Comparison of ENCODE assay signal across 8 cellular contexts in the genomic region with DNA sequence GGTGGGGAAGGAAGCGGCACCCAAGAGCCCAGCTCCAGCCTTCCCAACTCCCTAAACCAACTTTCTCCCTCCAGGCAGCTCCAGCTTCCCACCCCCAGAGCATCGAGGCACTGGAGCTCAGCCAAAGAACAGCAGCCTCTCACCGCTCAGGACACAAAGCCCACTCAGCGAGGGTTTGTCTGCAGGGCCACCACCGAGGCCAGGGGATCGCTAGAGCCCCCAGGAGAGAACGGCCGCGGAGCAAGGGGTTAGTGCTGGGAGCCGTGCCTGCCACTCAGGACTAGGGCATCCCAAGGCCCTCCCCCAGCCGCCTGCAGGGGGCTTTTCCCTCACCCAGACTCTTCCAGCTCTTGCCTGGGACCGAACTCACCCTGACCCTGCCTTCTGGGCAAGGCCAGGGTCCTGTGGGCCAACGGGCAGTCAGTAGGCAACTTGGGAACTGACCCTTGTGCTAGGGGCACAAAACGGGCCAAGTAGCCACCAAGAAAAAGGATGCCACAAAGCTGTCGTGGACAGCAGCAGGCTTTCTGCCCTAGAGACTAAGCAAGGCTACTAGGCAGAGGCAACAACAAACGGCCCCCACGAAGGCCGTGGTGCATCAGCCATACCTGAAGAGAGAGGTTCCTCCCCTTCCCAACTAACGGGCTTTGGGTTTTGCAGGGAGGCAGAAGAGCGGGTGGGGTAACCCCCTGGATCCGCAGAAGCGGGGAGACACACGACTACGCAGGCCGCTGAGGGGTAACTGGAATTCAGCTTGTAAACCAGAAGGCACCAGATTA. TPM values are rescaled to one million over a fixed set of nuclear protein-coding genes. Genes with fewer than 3 reads are reported as not detected.
A peak's percentile ranks its signal among the peaks of the same experiment; 100 is the strongest.
DNase-seq lines count a peak whose midpoint lies in the region; ATAC-seq lines count a peak whose summit lies in the region.

No MANE protein-coding gene starts in this region.

- ATAC-seq in activated T-helper 17 cell treated with anti-CD3 and anti-CD28 coated beads, Interleukin-2, amount 50 U/mL, for 72 hours (replicated peaks), result no peak
- ATAC-seq in esophagus mucosa, result no peak

- peaks cover 17% of the 10 kb centered on the region for H3K36me3 Mint-ChIP-seq in T-helper 1 cell treated with Interleukin-12 subunit alpha and Interleukin-12 subunit beta and Interleukin-4 antibody, amounts not matched to agents 30 μg/mL and 1 μg/mL, for 36 hours (ENCODE audit: low read depth)
- peaks cover 64% of the 10 kb centered on the region for H3K36me3 Mint-ChIP-seq in activated T-helper 17 cell treated with anti-CD3 and anti-CD28 coated beads, Interleukin-2, amount 50 U/mL, for 72 hours (ENCODE audit: low read depth)
- H3K36me3 Mint-ChIP-seq in immature natural killer cell, result no peaks in the 10 kb centered on the region

- no peak for DNase-seq in T-helper 1 cell
- no peak for DNase-seq in immature natural killer cell
- DNase-seq in substantia nigra (lab: John Stamatoyannopoulos, UW), result no peak
- DNase-seq in HuH-7.5 (ENCODE audit: low spot score), result no peak
- DNase-seq in HPDE6-E6E7 (ENCODE audit: extremely low spot score), result no peak

- peak overlapping the region; percentile 98 for H3K27ac ChIP-seq in substantia nigra (ENCODE audit: low read depth, low read length, poor library complexity, severe bottlenecking)

- H3K4me1 Mint-ChIP-seq in T-helper 1 cell treated with Interleukin-12 subunit alpha and Interleukin-12 subunit beta and Interleukin-4 antibody, amounts not matched to agents 30 μg/mL and 1 μg/mL, for 36 hours (ENCODE audit: low read depth), result peaks cover 27% of the 10 kb centered on the region
- H3K4me1 Mint-ChIP-seq in activated T-helper 17 cell treated with anti-CD3 and anti-CD28 coated beads, Interleukin-2, amount 50 U/mL, for 72 hours, result peaks cover 10% of the 10 kb centered on the region
- H3K4me1 Mint-ChIP-seq in immature natural killer cell, result peaks cover 58 to 71% of the 10 kb centered on the region in 2 donors

- peak overlapping the region; percentile 100 for H3K4me3 Mint-ChIP-seq in T-helper 1 cell treated with Interleukin-12 subunit alpha and Interleukin-12 subunit beta and Interleukin-4 antibody, amounts not matched to agents 30 μg/mL and 1 μg/mL, for 36 hours
- H3K4me3 Mint-ChIP-seq in activated T-helper 17 cell treated with anti-CD3 and anti-CD28 coated beads, Interleukin-2, amount 50 U/mL, for 72 hours, result peak overlapping the region; percentile 90
- H3K4me3 Mint-ChIP-seq in immature natural killer cell, result peak overlapping the region; percentile 82 to 100 (median 98)

- H3K9me3 Mint-ChIP-seq in T-helper 1 cell treated with Interleukin-12 subunit alpha and Interleukin-12 subunit beta and Interleukin-4 antibody, amounts not matched to agents 30 μg/mL and 1 μg/mL, for 36 hours, result no peaks in the 10 kb centered on the region
- H3K9me3 Mint-ChIP-seq in activated T-helper 17 cell treated with anti-CD3 and anti-CD28 coated beads, Interleukin-2, amount 50 U/mL, for 72 hours, result no peaks in the 10 kb centered on the region
- no peaks in the 10 kb centered on the region for H3K9me3 Mint-ChIP-seq in immature natural killer cell

- H3K27me3 Mint-ChIP-seq in T-helper 1 cell treated with Interleukin-12 subunit alpha and Interleukin-12 subunit beta and Interleukin-4 antibody, amounts not matched to agents 30 μg/mL and 1 μg/mL, for 36 hours (ENCODE audit: low read depth), result no peaks in the 10 kb centered on the region
- H3K27me3 Mint-ChIP-seq in activated T-helper 17 cell treated with anti-CD3 and anti-CD28 coated beads, Interleukin-2, amount 50 U/mL, for 72 hours, result no peaks in the 10 kb centered on the region
- peaks cover 15 to 26% (median 21%) of the 10 kb centered on the region in 3 donors for H3K27me3 Mint-ChIP-seq in immature natural killer cell (ENCODE audit: low read depth in 3 of 3)

- peak overlapping the region; percentile 98 for H3K27ac Mint-ChIP-seq in T-helper 1 cell treated with Interleukin-12 subunit alpha and Interleukin-12 subunit beta and Interleukin-4 antibody, amounts not matched to agents 30 μg/mL and 1 μg/mL, for 36 hours
- peak overlapping the region; percentile 61 for H3K27ac Mint-ChIP-seq in activated T-helper 17 cell treated with anti-CD3 and anti-CD28 coated beads, Interleukin-2, amount 50 U/mL, for 72 hours
- H3K27ac Mint-ChIP-seq in immature natural killer cell, result peak overlapping the region; percentile 93 to 100 (median 95)

RNA-seq across cellular contexts. Expression of a gene that starts 2.3 kb away (rescaled TPM):
- total RNA-seq in activated T-helper 17 cell treated with anti-CD3 and anti-CD28 coated beads, Interleukin-2, amount 50 U/mL, for 72 hours, result 100 to 1,000 TPM in 1 of 2 donors, 10 to 100 TPM in 1; 85.5 to 134 TPM
- polyA plus RNA-seq in immature natural killer cell, result 10 to 100 TPM in 1 of 3 donors, 1 to 10 TPM in 2; 1.0 to 14.6 (median 2.9) TPM
- 33.0 TPM for total RNA-seq in esophagus mucosa

RNA-seq across cellular contexts. Expression of a gene that starts 3.2 kb away (rescaled TPM):
- 1 to 10 TPM; 7.1 to 7.8 TPM for total RNA-seq in activated T-helper 17 cell treated with anti-CD3 and anti-CD28 coated beads, Interleukin-2, amount 50 U/mL, for 72 hours
- 10 to 100 TPM in 1 of 3 donors, 1 to 10 TPM in 2; 4.1 to 17.5 (median 5.2) TPM for polyA plus RNA-seq in immature natural killer cell
- 5.1 TPM for total RNA-seq in esophagus mucosa

RNA-seq across cellular contexts. Expression of a gene that starts 24.9 kb away (rescaled TPM):
- 1 to 10 TPM; 4.7 to 4.9 TPM for total RNA-seq in activated T-helper 17 cell treated with anti-CD3 and anti-CD28 coated beads, Interleukin-2, amount 50 U/mL, for 72 hours
- 1 to 10 TPM in 1 of 3 donors, under 1 TPM in 1, not detected in 1; 0.93 to 3.1 TPM for polyA plus RNA-seq in immature natural killer cell
- 0.52 TPM for total RNA-seq in esophagus mucosa

RNA-seq across cellular contexts. Expression of a gene that starts 34.5 kb away (rescaled TPM):
- 100 to 1,000 TPM in 1 of 2 donors, 10 to 100 TPM in 1; 74.7 to 146 TPM for total RNA-seq in activated T-helper 17 cell treated with anti-CD3 and anti-CD28 coated beads, Interleukin-2, amount 50 U/mL, for 72 hours
- 100 to 1,000 TPM in 2 of 3 donors, 10 to 100 TPM in 1; 70.6 to 126 (median 104) TPM for polyA plus RNA-seq in immature natural killer cell
- total RNA-seq in esophagus mucosa, result 73.6 TPM

RNA-seq across cellular contexts. Expression of a gene that starts 43.2 kb away (rescaled TPM):
- 100 to 1,000 TPM; 105 to 147 TPM for total RNA-seq in activated T-helper 17 cell treated with anti-CD3 and anti-CD28 coated beads, Interleukin-2, amount 50 U/mL, for 72 hours
- 100 to 1,000 TPM in 1 of 3 donors, 10 to 100 TPM in 2; 54.6 to 122 (median 75.7) TPM for polyA plus RNA-seq in immature natural killer cell
- 7.5 TPM for total RNA-seq in esophagus mucosa
